ENCODE assay signal across 9 cellular contexts in the genomic region with DNA sequence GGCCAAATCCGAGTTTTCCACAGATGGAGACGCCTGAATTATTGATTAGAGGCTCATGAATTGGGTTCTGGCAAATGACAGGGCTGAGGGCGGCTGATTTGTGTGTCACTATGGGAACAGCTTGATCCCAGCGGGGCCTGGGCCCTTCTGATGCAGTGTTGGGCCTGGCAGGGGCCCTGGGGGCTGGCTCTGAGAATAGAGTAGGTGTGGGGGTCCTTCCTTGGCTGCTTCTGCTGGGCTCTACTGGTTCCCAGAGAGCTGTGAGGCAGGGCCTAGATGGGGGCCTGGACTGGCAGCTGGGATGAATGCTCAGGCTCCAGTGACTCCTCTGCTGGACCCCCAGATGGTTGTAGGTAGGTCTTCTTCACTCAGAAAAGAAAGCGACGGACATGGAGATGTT.
"Had no signal": no experiment of that assay in that cellular context is flagged by ENCODE, and none has a peak within 500 bp of the region (broad histone marks: within the 10 kb centered on the region; RNA-seq: fewer than 3 reads in every experiment).

No MANE protein-coding gene starts in this region.

- H3K4me3 ChIP-seq: GM23338 had no signal

- H3K27ac ChIP-seq: HL-60 had no signal

- ATAC-seq: GM23338, HepG2 had no signal

- H3K4me2 ChIP-seq: GM23338 had no signal

- DNase-seq: H9, HCEC 1CT, KBM-7 had no signal

- H3K27ac Mint-ChIP-seq: GM23338, H9, IgD-negative memory B cell had no signal

- H3K36me3 Mint-ChIP-seq: IgD-negative memory B cell had no signal

- FAIRE-seq: H1, H54, HepG2 had no signal

- H3K9me3 Mint-ChIP-seq: GM23338, H9, IgD-negative memory B cell had no signal

- H2AFZ ChIP-seq: GM23338 had no signal

- H3K4me3 Mint-ChIP-seq: GM23338, H9, IgD-negative memory B cell had no signal
